ENCODE assay signal across 1 cellular context in the genomic region with DNA sequence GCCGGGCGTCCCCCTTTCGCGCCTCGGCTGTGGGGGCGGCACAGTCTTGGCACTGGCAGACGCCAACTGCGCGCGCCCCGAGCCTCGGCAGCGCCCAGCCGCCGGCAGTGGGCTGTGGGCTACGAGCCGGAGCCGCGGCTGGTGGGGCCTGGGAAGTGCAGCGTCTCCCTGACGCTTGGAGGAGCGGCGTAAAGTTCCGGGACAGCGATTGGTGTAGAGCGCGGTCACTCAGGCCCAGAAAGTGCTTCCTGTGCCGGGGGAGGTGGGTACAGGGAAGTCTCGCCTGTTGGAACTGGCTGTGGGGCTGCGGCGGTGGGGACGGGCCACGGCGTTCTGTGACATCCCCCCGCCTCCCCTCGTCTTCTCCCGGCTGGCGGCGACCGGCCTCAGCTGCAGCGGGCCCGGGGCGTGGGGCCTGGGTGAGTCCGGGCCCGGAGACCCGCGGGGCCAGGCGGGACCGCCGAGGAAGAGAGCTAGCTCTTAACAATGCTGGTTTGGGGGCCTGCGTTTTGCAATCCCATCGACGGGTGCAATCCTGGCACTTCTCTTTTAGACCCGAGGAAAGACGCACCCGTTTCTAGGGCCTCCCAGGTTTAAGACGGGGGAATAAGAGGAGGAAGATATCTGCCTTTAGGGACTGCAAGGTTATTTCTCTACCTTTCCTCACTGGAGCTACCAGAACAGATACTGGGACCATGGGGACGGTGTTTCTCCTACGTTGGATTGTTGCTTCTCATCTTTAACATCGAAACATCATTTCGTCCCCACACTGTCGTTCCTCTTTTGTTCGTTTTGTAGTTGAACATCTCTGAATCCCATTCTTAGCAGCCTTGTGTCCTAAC.
TF ChIP-seq lines count a peak whose summit lies in the region.

Gene RWDD4, minus strand, starts transcription at position 157 of the 842 bp plus-strand sequence. CDS start 233 bp downstream, outside the sequence.
Gene TRAPPC11, plus strand, starts transcription at position 265 of the 842 bp plus-strand sequence. CDS start 4,575 bp downstream, outside the sequence.

TF ChIP-seq in K562, 482 proteins besides CTCF, POLR2A, EP300 and RAD21 (continued from another document and continues in another):
- TF ChIP-seq, protein P1, sequence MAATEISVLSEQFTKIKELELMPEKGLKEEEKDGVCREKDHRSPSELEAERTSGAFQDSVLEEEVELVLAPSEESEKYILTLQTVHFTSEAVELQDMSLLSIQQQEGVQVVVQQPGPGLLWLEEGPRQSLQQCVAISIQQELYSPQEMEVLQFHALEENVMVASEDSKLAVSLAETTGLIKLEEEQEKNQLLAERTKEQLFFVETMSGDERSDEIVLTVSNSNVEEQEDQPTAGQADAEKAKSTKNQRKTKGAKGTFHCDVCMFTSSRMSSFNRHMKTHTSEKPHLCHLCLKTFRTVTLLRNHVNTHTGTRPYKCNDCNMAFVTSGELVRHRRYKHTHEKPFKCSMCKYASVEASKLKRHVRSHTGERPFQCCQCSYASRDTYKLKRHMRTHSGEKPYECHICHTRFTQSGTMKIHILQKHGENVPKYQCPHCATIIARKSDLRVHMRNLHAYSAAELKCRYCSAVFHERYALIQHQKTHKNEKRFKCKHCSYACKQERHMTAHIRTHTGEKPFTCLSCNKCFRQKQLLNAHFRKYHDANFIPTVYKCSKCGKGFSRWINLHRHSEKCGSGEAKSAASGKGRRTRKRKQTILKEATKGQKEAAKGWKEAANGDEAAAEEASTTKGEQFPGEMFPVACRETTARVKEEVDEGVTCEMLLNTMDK (IDR thresholded peaks at IDR 0.05; ENCODE audit: borderline replicate concordance, insufficient read depth, low read depth, low read length, poor library complexity, severe bottlenecking), result no peak
- no peak for TF ChIP-seq HIVEP1 (CRISPR knock-in tag; IDR thresholded peaks at IDR 0.05)
- TF ChIP-seq PPARD (CRISPR knock-in tag; IDR thresholded peaks at IDR 0.05), result no peak
- no peak for TF ChIP-seq PRPF4 (IDR thresholded peaks at IDR 0.05; ENCODE audit: insufficient read depth, low read depth, low read length, poor library complexity, severe bottlenecking)
- TF ChIP-seq PML (IDR thresholded peaks at IDR 0.05; ENCODE audit: low read length), result 0 out of 2 replicates have a peak, but pooled peaks have one; percentile 15
- TF ChIP-seq GABPA (tag; conservative IDR thresholded peaks at IDR 0.05; ENCODE audit: low read depth), result peak; percentile 93
- TF ChIP-seq ZNF24 (IDR thresholded peaks at IDR 0.05), result no peak
- no peak for TF ChIP-seq BACH1 (tag; IDR thresholded peaks at IDR 0.05)
- TF ChIP-seq ZBTB17 (CRISPR knock-in tag; IDR thresholded peaks at IDR 0.05), result no peak
- TF ChIP-seq MCM3 (IDR thresholded peaks at IDR 0.05), result no peak
- peak; percentile 17; the same call in 1 of the 2 replicates for TF ChIP-seq ZBTB1 (CRISPR knock-in tag; IDR thresholded peaks at IDR 0.05; ENCODE audit: borderline replicate concordance, low read depth)
- TF ChIP-seq PYGO2 (tag; IDR thresholded peaks at IDR 0.05), result no peak
- TF ChIP-seq RAD51 (IDR thresholded peaks at IDR 0.05; ENCODE audit: borderline replicate concordance, low read depth), result no peak
- TF ChIP-seq HNRNPK (IDR thresholded peaks at IDR 0.05; ENCODE audit: low read depth, low read length, poor library complexity, severe bottlenecking), result no peak
- TF ChIP-seq, protein P2, sequence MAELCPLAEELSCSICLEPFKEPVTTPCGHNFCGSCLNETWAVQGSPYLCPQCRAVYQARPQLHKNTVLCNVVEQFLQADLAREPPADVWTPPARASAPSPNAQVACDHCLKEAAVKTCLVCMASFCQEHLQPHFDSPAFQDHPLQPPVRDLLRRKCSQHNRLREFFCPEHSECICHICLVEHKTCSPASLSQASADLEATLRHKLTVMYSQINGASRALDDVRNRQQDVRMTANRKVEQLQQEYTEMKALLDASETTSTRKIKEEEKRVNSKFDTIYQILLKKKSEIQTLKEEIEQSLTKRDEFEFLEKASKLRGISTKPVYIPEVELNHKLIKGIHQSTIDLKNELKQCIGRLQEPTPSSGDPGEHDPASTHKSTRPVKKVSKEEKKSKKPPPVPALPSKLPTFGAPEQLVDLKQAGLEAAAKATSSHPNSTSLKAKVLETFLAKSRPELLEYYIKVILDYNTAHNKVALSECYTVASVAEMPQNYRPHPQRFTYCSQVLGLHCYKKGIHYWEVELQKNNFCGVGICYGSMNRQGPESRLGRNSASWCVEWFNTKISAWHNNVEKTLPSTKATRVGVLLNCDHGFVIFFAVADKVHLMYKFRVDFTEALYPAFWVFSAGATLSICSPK (IDR thresholded peaks at IDR 0.05; ENCODE audit: borderline replicate concordance), result no peak
- TF ChIP-seq, protein P3, sequence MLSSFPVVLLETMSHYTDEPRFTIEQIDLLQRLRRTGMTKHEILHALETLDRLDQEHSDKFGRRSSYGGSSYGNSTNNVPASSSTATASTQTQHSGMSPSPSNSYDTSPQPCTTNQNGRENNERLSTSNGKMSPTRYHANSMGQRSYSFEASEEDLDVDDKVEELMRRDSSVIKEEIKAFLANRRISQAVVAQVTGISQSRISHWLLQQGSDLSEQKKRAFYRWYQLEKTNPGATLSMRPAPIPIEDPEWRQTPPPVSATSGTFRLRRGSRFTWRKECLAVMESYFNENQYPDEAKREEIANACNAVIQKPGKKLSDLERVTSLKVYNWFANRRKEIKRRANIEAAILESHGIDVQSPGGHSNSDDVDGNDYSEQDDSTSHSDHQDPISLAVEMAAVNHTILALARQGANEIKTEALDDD (IDR thresholded peaks at IDR 0.05), result no peak
- TF ChIP-seq SREBF1 (IDR thresholded peaks at IDR 0.05; ENCODE audit: borderline replicate concordance, low read depth, low read length), result no peak
- no peak for TF ChIP-seq MGA (IDR thresholded peaks at IDR 0.05)
- peak; percentile 73 for TF ChIP-seq EP400 (IDR thresholded peaks at IDR 0.05)
- TF ChIP-seq ZFP36 (IDR thresholded peaks at IDR 0.05; ENCODE audit: low read depth, low read length, partially characterized antibody), result no peak
- TF ChIP-seq TAL1 (IDR thresholded peaks at IDR 0.05), result no peak
- no peak for TF ChIP-seq RBM14 (IDR thresholded peaks at IDR 0.05; ENCODE audit: borderline replicate concordance, insufficient read depth, low read depth, low read length)
- no peak for TF ChIP-seq ZNF408 (CRISPR knock-in tag; IDR thresholded peaks at IDR 0.05; ENCODE audit: low read depth)
- no peak for TF ChIP-seq SMAD2 (IDR thresholded peaks at IDR 0.05; ENCODE audit: low read depth, low read length)
- TF ChIP-seq, protein P4, sequence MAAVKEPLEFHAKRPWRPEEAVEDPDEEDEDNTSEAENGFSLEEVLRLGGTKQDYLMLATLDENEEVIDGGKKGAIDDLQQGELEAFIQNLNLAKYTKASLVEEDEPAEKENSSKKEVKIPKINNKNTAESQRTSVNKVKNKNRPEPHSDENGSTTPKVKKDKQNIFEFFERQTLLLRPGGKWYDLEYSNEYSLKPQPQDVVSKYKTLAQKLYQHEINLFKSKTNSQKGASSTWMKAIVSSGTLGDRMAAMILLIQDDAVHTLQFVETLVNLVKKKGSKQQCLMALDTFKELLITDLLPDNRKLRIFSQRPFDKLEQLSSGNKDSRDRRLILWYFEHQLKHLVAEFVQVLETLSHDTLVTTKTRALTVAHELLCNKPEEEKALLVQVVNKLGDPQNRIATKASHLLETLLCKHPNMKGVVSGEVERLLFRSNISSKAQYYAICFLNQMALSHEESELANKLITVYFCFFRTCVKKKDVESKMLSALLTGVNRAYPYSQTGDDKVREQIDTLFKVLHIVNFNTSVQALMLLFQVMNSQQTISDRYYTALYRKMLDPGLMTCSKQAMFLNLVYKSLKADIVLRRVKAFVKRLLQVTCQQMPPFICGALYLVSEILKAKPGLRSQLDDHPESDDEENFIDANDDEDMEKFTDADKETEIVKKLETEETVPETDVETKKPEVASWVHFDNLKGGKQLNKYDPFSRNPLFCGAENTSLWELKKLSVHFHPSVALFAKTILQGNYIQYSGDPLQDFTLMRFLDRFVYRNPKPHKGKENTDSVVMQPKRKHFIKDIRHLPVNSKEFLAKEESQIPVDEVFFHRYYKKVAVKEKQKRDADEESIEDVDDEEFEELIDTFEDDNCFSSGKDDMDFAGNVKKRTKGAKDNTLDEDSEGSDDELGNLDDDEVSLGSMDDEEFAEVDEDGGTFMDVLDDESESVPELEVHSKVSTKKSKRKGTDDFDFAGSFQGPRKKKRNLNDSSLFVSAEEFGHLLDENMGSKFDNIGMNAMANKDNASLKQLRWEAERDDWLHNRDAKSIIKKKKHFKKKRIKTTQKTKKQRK (IDR thresholded peaks at IDR 0.05; ENCODE audit: borderline replicate concordance, low read depth, low read length), result no peak
- no peak for TF ChIP-seq HDAC6 (IDR thresholded peaks at IDR 0.05; ENCODE audit: low read depth, low read length)
- no peak for TF ChIP-seq SIN3B (IDR thresholded peaks at IDR 0.05; ENCODE audit: low read depth)
- no peak for TF ChIP-seq BDP1 (IDR thresholded peaks at IDR 0.05; ENCODE audit: insufficient read depth, insufficient read length)
- no peak for TF ChIP-seq IRF9 (tag; IDR thresholded peaks at IDR 0.05)
- no peak for TF ChIP-seq SREBF2 (CRISPR knock-in tag; IDR thresholded peaks at IDR 0.05)
